Comparison of ENCODE assay signal across 15 cellular contexts in the genomic region with DNA sequence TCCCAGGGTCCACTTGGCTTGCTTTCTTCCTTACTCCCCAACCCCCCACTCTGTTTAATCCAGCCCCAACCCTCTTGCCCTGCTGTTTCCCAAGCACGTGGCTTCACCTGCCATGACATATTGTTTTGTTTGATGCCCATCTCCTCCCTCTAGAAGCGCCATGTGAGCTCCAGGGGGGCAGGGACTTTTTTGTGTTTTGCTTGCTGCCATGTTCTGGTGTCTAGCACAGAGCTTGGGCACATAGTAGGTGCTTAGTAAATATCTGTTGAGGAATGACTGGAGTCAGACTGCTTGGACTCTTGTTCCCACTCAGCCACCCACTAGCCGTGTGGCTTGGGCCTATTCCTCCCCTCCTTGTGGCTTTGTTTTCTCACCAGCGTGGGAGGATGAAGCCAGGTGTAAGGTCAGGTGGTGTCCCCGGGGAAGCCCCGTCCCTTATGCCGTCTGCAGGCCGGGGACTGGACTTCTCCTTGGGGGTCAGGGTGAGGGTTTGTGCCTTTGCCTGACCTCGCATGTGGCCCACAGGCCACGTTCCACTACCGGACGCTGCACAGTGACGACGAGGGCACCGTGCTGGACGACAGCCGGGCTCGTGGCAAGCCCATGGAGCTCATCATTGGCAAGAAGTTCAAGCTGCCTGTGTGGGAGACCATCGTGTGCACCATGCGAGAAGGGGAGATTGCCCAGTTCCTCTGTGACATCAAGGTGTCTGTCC. TPM values are rescaled to one million over a fixed set of nuclear protein-coding genes. Genes with fewer than 3 reads are reported as not detected.
A peak's percentile ranks its signal among the peaks of the same experiment; 100 is the strongest.
DNase-seq lines count a peak whose midpoint lies in the region; ATAC-seq, FAIRE-seq and TF ChIP-seq lines count a peak whose summit lies in the region.
"Had no signal": no experiment of that assay in that cellular context is flagged by ENCODE, and none has a peak within 500 bp of the region (broad histone marks: within the 10 kb centered on the region; RNA-seq: fewer than 3 reads in every experiment).

No MANE protein-coding gene starts in this region.

- H3K9ac ChIP-seq in SU-DHL-6 (ENCODE audit: low read length) (peak overlapping the region; percentile 19), HepG2 (ENCODE audit: insufficient read depth, low read depth, low read length) (no peak overlapping the region)

- H3K27ac ChIP-seq in SU-DHL-6 (ENCODE audit: low read depth, low read length), result peak overlapping the region; percentile 95
- no peak overlapping the region for H3K27ac ChIP-seq in HepG2 (ENCODE audit: extremely low read length, insufficient read depth, low read length)
- H3K27ac ChIP-seq: esophagus muscularis mucosa, left lung had no signal

- H3K27me3 ChIP-seq in SU-DHL-6 (ENCODE audit: low read length) (no peaks in the 10 kb centered on the region), HepG2 (ENCODE audit: control insufficient read depth in 1 of 2, insufficient read depth in 2 of 2, low read length in 2 of 2) (no peaks in the 10 kb centered on the region)
- H3K27me3 ChIP-seq: esophagus muscularis mucosa, left lung, MG63 had no signal

- H3K4me1 ChIP-seq in HepG2 (ENCODE audit: insufficient read depth, low read length), result peaks cover 28% of the 10 kb centered on the region

- WGBS in HepG2 (ENCODE audit: low lambda C conversion rate), result 96% methylated on average over 3 of the region's 20 CpGs

- intact Hi-C loops in HepG2 (cut with micrococcal nuclease; ENCODE audit: unreplicated experiment), result no loop called here

- DNase-seq in GM12864 (ENCODE audit: low read depth) (peak; percentile 83), HepG2 (ENCODE audit: low spot score) (no peak), NCI-H2196 (lab: John Stamatoyannopoulos, UW; ENCODE audit: unreplicated experiment) (no peak), iPS-NIHi11 (ENCODE audit: low spot score) (no peak), NCI-H187 (lab: John Stamatoyannopoulos, UW) (no peak)
- DNase-seq in effector CD8-positive, alpha-beta T cell (lab: John Stamatoyannopoulos, UW), result no peak
- DNase-seq: HCEC 1CT, MG63 had no signal

- in situ Hi-C loops in HepG2 (cut with HindIII; ENCODE audit: extremely low pct_ligation_motif_present, low pct_unique_long_range_greater_than_20kb), result no loop called here

- H3K9me3 ChIP-seq in SU-DHL-6 (ENCODE audit: insufficient read depth, low read length) (no peaks in the 10 kb centered on the region), HepG2 (ENCODE audit: low read length) (no peaks in the 10 kb centered on the region)
- H3K9me3 ChIP-seq: esophagus muscularis mucosa, left lung, MG63 had no signal

- no peak for TF ChIP-seq RAD21 in HepG2 (CRISPR knock-in tag; IDR thresholded peaks at IDR 0.05)

- BruUV-seq in HepG2 (replicated peaks; lab: Mats Ljungman, UMichigan), result no TSS peak

- FAIRE-seq in HepG2 (lab: Jason Lieb, UNC), result no peak

- ATAC-seq in GM19328 (IDR thresholded peaks at IDR 0.05; ENCODE audit: unreplicated experiment), result peak; percentile 37
- no peak for ATAC-seq in HepG2
- ATAC-seq: left lung had no signal

- H2AFZ ChIP-seq in SU-DHL-6 (ENCODE audit: low read depth, low read length, severe bottlenecking) (no peak overlapping the region), HepG2 (ENCODE audit: low read length) (no peak overlapping the region)

- H3K9me2 ChIP-seq in SU-DHL-6 (replicated peaks; ENCODE audit: insufficient read depth, low read length), result no peaks in the 10 kb centered on the region

- CTCF ChIA-PET in HepG2 (lab: Yijun Ruan, JAX; ENCODE audit: low intra/inter-chr PET ratio, low total read pairs), result no interaction called here

- peaks cover 25% of the 10 kb centered on the region for H3F3A ChIP-seq in SU-DHL-6 (ENCODE audit: insufficient read depth)

- TF ChIP-seq EP300 in HepG2 (IDR thresholded peaks at IDR 0.05; ENCODE audit: low read depth in 2 of 2, low read length in 2 of 2) (no peak), HepG2 (CRISPR knock-in tag; IDR thresholded peaks at IDR 0.05; ENCODE audit: borderline replicate concordance) (no peak)

- peaks cover 18% of the 10 kb centered on the region for H3K79me2 ChIP-seq in SU-DHL-6 (ENCODE audit: insufficient read depth, low read length)
- H3K79me2 ChIP-seq in HepG2 (ENCODE audit: insufficient read depth, low read length), result no peaks in the 10 kb centered on the region

- POLR2A ChIA-PET in HepG2 (lab: Yijun Ruan, JAX), result no interaction called here

- H4K20me1 ChIP-seq in SU-DHL-6 (ENCODE audit: low read depth, low read length) (no peaks in the 10 kb centered on the region), HepG2 (ENCODE audit: insufficient read depth, low read length) (no peaks in the 10 kb centered on the region)

- H3K4me2 ChIP-seq in SU-DHL-6 (ENCODE audit: low read depth, low read length, poor library complexity, severe bottlenecking), result peak overlapping the region; percentile 96
- H3K4me2 ChIP-seq in HepG2 (ENCODE audit: low read depth, low read length), result no peak overlapping the region

- H3K36me3 ChIP-seq in SU-DHL-6 (ENCODE audit: low read length) (no peaks in the 10 kb centered on the region), HepG2 (replicated peaks in 1 of 2; ENCODE audit: control insufficient read depth in 1 of 2, insufficient read depth in 2 of 2, low read length in 2 of 2) (peaks cover 4 to 22% of the 10 kb centered on the region in 2 experiments; a peak in 4 of 5 replicates)

- TF ChIP-seq CTCF in GM12864 (IDR thresholded peaks at IDR 0.05; ENCODE audit: low read depth, low read length, missing control alignments) (no peak), SU-DHL-6 (IDR thresholded peaks at IDR 0.05; ENCODE audit: insufficient read depth, low read length, poor library complexity, severe bottlenecking) (no peak), HepG2 (CRISPR knock-in tag; IDR thresholded peaks at IDR 0.05) (no peak)

- no peak for TF ChIP-seq POLR2A in HepG2 (IDR thresholded peaks at IDR 0.05; ENCODE audit: insufficient read depth in 1 of 2, low read depth in 2 of 2, low read length in 2 of 2)

- no peak overlapping the region for H3K4me3 ChIP-seq in GM12864 (ENCODE audit: low read depth, low read length)
- H3K4me3 ChIP-seq in SU-DHL-6 (ENCODE audit: insufficient read depth, low read length, poor library complexity, severe bottlenecking), result no peak overlapping the region
- no peak overlapping the region for H3K4me3 ChIP-seq in HepG2 (replicated peaks in 1 of 3; ENCODE audit: insufficient read depth in 1 of 3, low read depth in 2 of 3, low read length in 3 of 3)
- H3K4me3 ChIP-seq: esophagus muscularis mucosa, left lung, MG63, skin epidermis had no signal

RNA-seq across cellular contexts. Expression of a gene that starts 3.8 kb away (rescaled TPM):
- total RNA-seq in HepG2 (2016; rRNA removed; fragmentation: Illumina TruSeq; extraction: Trizol), result 51.8 and 54.7 TPM in 2 replicates
- 29.3 and 29.9 TPM in 2 replicates for total RNA-seq in HepG2 (2016; cell fraction: cytosol; rRNA removed; fragmentation: Illumina TruSeq; extraction: Trizol; ENCODE audit: low read depth)
- total RNA-seq in HepG2 (2016; cell fraction: insoluble cytoplasmic fraction; rRNA removed; fragmentation: Illumina TruSeq; extraction: Trizol), result 49.6 and 51.5 TPM in 2 replicates
- total RNA-seq in HepG2 (2016; cell fraction: membrane; rRNA removed; fragmentation: Illumina TruSeq; extraction: Trizol), result 34.6 and 35.9 TPM in 2 replicates
- total RNA-seq in HepG2 (2016; cell fraction: nucleus; rRNA removed; fragmentation: Illumina TruSeq; extraction: Trizol), result 23.8 and 25.0 TPM in 2 replicates
- 110 and 113 TPM in 2 replicates for polyA plus RNA-seq in HepG2 (2011; rRNA removed)
- 108 and 172 TPM in 2 replicates for polyA plus RNA-seq in HepG2 (2011; cell fraction: cytosol; rRNA removed)
- 78.7 and 80.7 TPM in 2 replicates for polyA plus RNA-seq in HepG2 (2011; cell fraction: nucleus; rRNA removed)
- polyA plus RNA-seq in HepG2 (2012), result 58.6 and 77.3 TPM in 2 replicates
- polyA plus RNA-seq in HepG2 (2016; cell fraction: cytosol; fragmentation: Illumina TruSeq; extraction: Trizol; ENCODE audit: low read depth), result 24.7 and 25.0 TPM in 2 replicates
- 54.4 and 55.2 TPM in 2 replicates for polyA plus RNA-seq in HepG2 (2016; cell fraction: insoluble cytoplasmic fraction; fragmentation: Illumina TruSeq; extraction: Trizol; ENCODE audit: low read depth)
- 28.2 and 32.3 TPM in 2 replicates for polyA plus RNA-seq in HepG2 (2016; cell fraction: membrane; fragmentation: Illumina TruSeq; extraction: Trizol; ENCODE audit: low read depth)
- polyA plus RNA-seq in HepG2 (2016; cell fraction: nucleus; fragmentation: Illumina TruSeq; extraction: Trizol; ENCODE audit: insufficient read depth, low read depth), result 38.0 and 39.2 TPM in 2 replicates
- 79.5 and 121 TPM in 2 replicates for polyA minus RNA-seq in HepG2 (2011; rRNA and poly(A)+ RNA removed; ENCODE audit: low replicate concordance)
- 35.7 and 42.3 TPM in 2 replicates for polyA minus RNA-seq in HepG2 (2011; cell fraction: cytosol; rRNA and poly(A)+ RNA removed)
- 23.3 and 30.8 TPM in 2 replicates for polyA minus RNA-seq in HepG2 (2011; cell fraction: nucleus; rRNA and poly(A)+ RNA removed)

RNA-seq across cellular contexts. Expression of a gene that starts 17.6 kb away (rescaled TPM):
- total RNA-seq in HepG2 (2016; rRNA removed; fragmentation: Illumina TruSeq; extraction: Trizol), result 5.1 and 6.9 TPM in 2 replicates
- 19.7 and 21.6 TPM in 2 replicates for total RNA-seq in HepG2 (2016; cell fraction: cytosol; rRNA removed; fragmentation: Illumina TruSeq; extraction: Trizol; ENCODE audit: low read depth)
- total RNA-seq in HepG2 (2016; cell fraction: insoluble cytoplasmic fraction; rRNA removed; fragmentation: Illumina TruSeq; extraction: Trizol), result 3.5 and 6.0 TPM in 2 replicates
- 16.8 and 19.3 TPM in 2 replicates for total RNA-seq in HepG2 (2016; cell fraction: membrane; rRNA removed; fragmentation: Illumina TruSeq; extraction: Trizol)
- total RNA-seq in HepG2 (2016; cell fraction: nucleus; rRNA removed; fragmentation: Illumina TruSeq; extraction: Trizol), result 5.3 and 5.6 TPM in 2 replicates
- 26.9 and 36.5 TPM in 2 replicates for polyA plus RNA-seq in HepG2 (2011; rRNA removed)
- polyA plus RNA-seq in HepG2 (2011; cell fraction: cytosol; rRNA removed), result 56.6 and 72.3 TPM in 2 replicates
- polyA plus RNA-seq in HepG2 (2011; cell fraction: nucleus; rRNA removed), result 67.1 and 76.3 TPM in 2 replicates
- 21.5 and 23.1 TPM in 2 replicates for polyA plus RNA-seq in HepG2 (2012)
- 118 and 120 TPM in 2 replicates for polyA plus RNA-seq in HepG2 (2016; cell fraction: cytosol; fragmentation: Illumina TruSeq; extraction: Trizol; ENCODE audit: low read depth)
- polyA plus RNA-seq in HepG2 (2016; cell fraction: insoluble cytoplasmic fraction; fragmentation: Illumina TruSeq; extraction: Trizol; ENCODE audit: low read depth), result 17.4 and 19.8 TPM in 2 replicates
- polyA plus RNA-seq in HepG2 (2016; cell fraction: membrane; fragmentation: Illumina TruSeq; extraction: Trizol; ENCODE audit: low read depth), result 70.1 and 76.5 TPM in 2 replicates
- 24.6 and 30.7 TPM in 2 replicates for polyA plus RNA-seq in HepG2 (2016; cell fraction: nucleus; fragmentation: Illumina TruSeq; extraction: Trizol; ENCODE audit: insufficient read depth, low read depth)
- polyA minus RNA-seq in HepG2 (2011; rRNA and poly(A)+ RNA removed; ENCODE audit: low replicate concordance), result 6.6 and 13.2 TPM in 2 replicates
- polyA minus RNA-seq in HepG2 (2011; cell fraction: cytosol; rRNA and poly(A)+ RNA removed), result 5.4 and 6.5 TPM in 2 replicates
- 7.3 and 8.6 TPM in 2 replicates for polyA minus RNA-seq in HepG2 (2011; cell fraction: nucleus; rRNA and poly(A)+ RNA removed)

RNA-seq across cellular contexts. Expression of a gene that starts 18.5 kb away (rescaled TPM):
- total RNA-seq in HepG2 (2016; rRNA removed; fragmentation: Illumina TruSeq; extraction: Trizol), result 7.7 and 8.5 TPM in 2 replicates
- 2.1 and 3.4 TPM in 2 replicates for total RNA-seq in HepG2 (2016; cell fraction: cytosol; rRNA removed; fragmentation: Illumina TruSeq; extraction: Trizol; ENCODE audit: low read depth)
- 6.0 and 8.5 TPM in 2 replicates for total RNA-seq in HepG2 (2016; cell fraction: insoluble cytoplasmic fraction; rRNA removed; fragmentation: Illumina TruSeq; extraction: Trizol)
- 8.3 and 9.9 TPM in 2 replicates for total RNA-seq in HepG2 (2016; cell fraction: membrane; rRNA removed; fragmentation: Illumina TruSeq; extraction: Trizol)
- total RNA-seq in HepG2 (2016; cell fraction: nucleus; rRNA removed; fragmentation: Illumina TruSeq; extraction: Trizol), result 7.3 and 8.9 TPM in 2 replicates
- 8.2 and 9.4 TPM in 2 replicates for polyA plus RNA-seq in HepG2 (2011; rRNA removed)
- 5.2 and 10.7 TPM in 2 replicates for polyA plus RNA-seq in HepG2 (2011; cell fraction: cytosol; rRNA removed)
- polyA plus RNA-seq in HepG2 (2011; cell fraction: nucleus; rRNA removed), result 38.2 and 58.0 TPM in 2 replicates
- polyA plus RNA-seq in HepG2 (2012), result 4.4 and 9.1 TPM in 2 replicates
- polyA plus RNA-seq in HepG2 (2016; cell fraction: cytosol; fragmentation: Illumina TruSeq; extraction: Trizol; ENCODE audit: low read depth), result 3.2 and 3.6 TPM in 2 replicates
- 5.6 and 8.6 TPM in 2 replicates for polyA plus RNA-seq in HepG2 (2016; cell fraction: insoluble cytoplasmic fraction; fragmentation: Illumina TruSeq; extraction: Trizol; ENCODE audit: low read depth)
- 7.7 and 8.1 TPM in 2 replicates for polyA plus RNA-seq in HepG2 (2016; cell fraction: membrane; fragmentation: Illumina TruSeq; extraction: Trizol; ENCODE audit: low read depth)
- 19.9 and 22.6 TPM in 2 replicates for polyA plus RNA-seq in HepG2 (2016; cell fraction: nucleus; fragmentation: Illumina TruSeq; extraction: Trizol; ENCODE audit: insufficient read depth, low read depth)
- polyA minus RNA-seq in HepG2 (2011; rRNA and poly(A)+ RNA removed; ENCODE audit: low replicate concordance), result 29.1 and 72.8 TPM in 2 replicates
- polyA minus RNA-seq in HepG2 (2011; cell fraction: cytosol; rRNA and poly(A)+ RNA removed), result 10.6 and 11.6 TPM in 2 replicates
- 6.8 and 9.1 TPM in 2 replicates for polyA minus RNA-seq in HepG2 (2011; cell fraction: nucleus; rRNA and poly(A)+ RNA removed)

RNA-seq across cellular contexts. Expression of a gene that starts 21.3 kb away (rescaled TPM):
- total RNA-seq in HepG2 (2016; rRNA removed; fragmentation: Illumina TruSeq; extraction: Trizol), result 19.7 and 23.2 TPM in 2 replicates
- total RNA-seq in HepG2 (2016; cell fraction: cytosol; rRNA removed; fragmentation: Illumina TruSeq; extraction: Trizol; ENCODE audit: low read depth), result 18.4 and 24.3 TPM in 2 replicates
- total RNA-seq in HepG2 (2016; cell fraction: insoluble cytoplasmic fraction; rRNA removed; fragmentation: Illumina TruSeq; extraction: Trizol), result 14.9 and 23.0 TPM in 2 replicates
- 24.4 and 32.7 TPM in 2 replicates for total RNA-seq in HepG2 (2016; cell fraction: membrane; rRNA removed; fragmentation: Illumina TruSeq; extraction: Trizol)
- 16.1 and 17.6 TPM in 2 replicates for total RNA-seq in HepG2 (2016; cell fraction: nucleus; rRNA removed; fragmentation: Illumina TruSeq; extraction: Trizol)
- 15.0 and 15.2 TPM in 2 replicates for polyA plus RNA-seq in HepG2 (2011; rRNA removed)
- polyA plus RNA-seq in HepG2 (2011; cell fraction: cytosol; rRNA removed), result 13.5 and 23.6 TPM in 2 replicates
- 32.3 and 35.7 TPM in 2 replicates for polyA plus RNA-seq in HepG2 (2011; cell fraction: nucleus; rRNA removed)
- polyA plus RNA-seq in HepG2 (2012), result 11.0 and 19.0 TPM in 2 replicates
- 34.7 and 53.1 TPM in 2 replicates for polyA plus RNA-seq in HepG2 (2016; cell fraction: cytosol; fragmentation: Illumina TruSeq; extraction: Trizol; ENCODE audit: low read depth)
- polyA plus RNA-seq in HepG2 (2016; cell fraction: insoluble cytoplasmic fraction; fragmentation: Illumina TruSeq; extraction: Trizol; ENCODE audit: low read depth), result 31.6 and 43.1 TPM in 2 replicates
- polyA plus RNA-seq in HepG2 (2016; cell fraction: membrane; fragmentation: Illumina TruSeq; extraction: Trizol; ENCODE audit: low read depth), result 52.5 and 57.8 TPM in 2 replicates
- polyA plus RNA-seq in HepG2 (2016; cell fraction: nucleus; fragmentation: Illumina TruSeq; extraction: Trizol; ENCODE audit: insufficient read depth, low read depth), result 45.1 and 46.7 TPM in 2 replicates
- 16.8 and 42.0 TPM in 2 replicates for polyA minus RNA-seq in HepG2 (2011; rRNA and poly(A)+ RNA removed; ENCODE audit: low replicate concordance)
- polyA minus RNA-seq in HepG2 (2011; cell fraction: cytosol; rRNA and poly(A)+ RNA removed), result 13.8 and 17.6 TPM in 2 replicates
- polyA minus RNA-seq in HepG2 (2011; cell fraction: nucleus; rRNA and poly(A)+ RNA removed), result 10.1 and 16.6 TPM in 2 replicates

RNA-seq across cellular contexts. Expression of a gene that starts 31.5 kb away (rescaled TPM):
- total RNA-seq in HepG2 (2016; rRNA removed; fragmentation: Illumina TruSeq; extraction: Trizol), result not detected in 2 replicates
- not detected in 2 replicates for total RNA-seq in HepG2 (2016; cell fraction: cytosol; rRNA removed; fragmentation: Illumina TruSeq; extraction: Trizol; ENCODE audit: low read depth)
- not detected in 2 replicates for total RNA-seq in HepG2 (2016; cell fraction: insoluble cytoplasmic fraction; rRNA removed; fragmentation: Illumina TruSeq; extraction: Trizol)
- not detected in 2 replicates for total RNA-seq in HepG2 (2016; cell fraction: membrane; rRNA removed; fragmentation: Illumina TruSeq; extraction: Trizol)
- not detected in 2 replicates for total RNA-seq in HepG2 (2016; cell fraction: nucleus; rRNA removed; fragmentation: Illumina TruSeq; extraction: Trizol)
- not detected in 2 replicates for polyA plus RNA-seq in HepG2 (2011; rRNA removed)
- polyA plus RNA-seq in HepG2 (2011; cell fraction: cytosol; rRNA removed), result not detected in 2 replicates
- not detected in 2 replicates for polyA plus RNA-seq in HepG2 (2011; cell fraction: nucleus; rRNA removed)
- not detected in 2 replicates for polyA plus RNA-seq in HepG2 (2012)
- polyA plus RNA-seq in HepG2 (2016; cell fraction: cytosol; fragmentation: Illumina TruSeq; extraction: Trizol; ENCODE audit: low read depth), result not detected in 2 replicates
- polyA plus RNA-seq in HepG2 (2016; cell fraction: insoluble cytoplasmic fraction; fragmentation: Illumina TruSeq; extraction: Trizol; ENCODE audit: low read depth), result not detected in 2 replicates
- not detected in 2 replicates for polyA plus RNA-seq in HepG2 (2016; cell fraction: membrane; fragmentation: Illumina TruSeq; extraction: Trizol; ENCODE audit: low read depth)
- polyA plus RNA-seq in HepG2 (2016; cell fraction: nucleus; fragmentation: Illumina TruSeq; extraction: Trizol; ENCODE audit: insufficient read depth, low read depth), result not detected in 2 replicates
- not detected in 2 replicates for polyA minus RNA-seq in HepG2 (2011; rRNA and poly(A)+ RNA removed; ENCODE audit: low replicate concordance)
- not detected in 2 replicates for polyA minus RNA-seq in HepG2 (2011; cell fraction: cytosol; rRNA and poly(A)+ RNA removed)
- polyA minus RNA-seq in HepG2 (2011; cell fraction: nucleus; rRNA and poly(A)+ RNA removed), result not detected in 2 replicates
- total RNA-seq: G401, RPMI7951 had no signal
